In genomic region chr22:22219140-22219996, GRCh38 we compare ENCODE assay signal across 20 cellular contexts. TPM values are rescaled to one million over a fixed set of nuclear protein-coding genes. Genes with fewer than 3 reads are reported as not detected.
"Had no signal": no experiment of that assay in that cellular context is flagged by ENCODE, and none has a peak within 500 bp of the region (broad histone marks: within the 10 kb centered on the region; RNA-seq: fewer than 3 reads in every experiment).

No MANE protein-coding gene starts in this region.

- H3K27ac Mint-ChIP-seq: activated CD4-positive, alpha-beta T cell treated with anti-CD3 and anti-CD28 coated beads for 36 hours; activated CD8-positive, alpha-beta T cell treated with anti-CD3 and anti-CD28 coated beads for 36 hours; activated naive CD8-positive, alpha-beta T cell treated with anti-CD3 and anti-CD28 coated beads, Interleukin-2, amount 50 U/mL, for 24 hours; activated T-helper 1 cell treated with anti-CD3 and anti-CD28 coated beads, Interleukin-12 subunit alpha, Interleukin-12 subunit beta, Interleukin-2, Interleukin-4 antibody, amounts not matched to agents 30 ng/mL and 10 ng/mL and 1 ng/mL, durations not matched to agents 14 hours and 24 hours and 36 hours; stimulated activated naive B cell treated with anti-CD40 and anti-IgM and Interleukin-4, amounts not matched to agents 10 μg/mL and 1 μg/mL and 100 μg/mL, for 72 hours had no signal

- H3K4me3 ChIP-seq: ascending aorta, esophagus squamous epithelium, heart left ventricle, lung, tibial nerve had no signal

- H3K9me3 Mint-ChIP-seq: activated CD8-positive, alpha-beta T cell treated with anti-CD3 and anti-CD28 coated beads for 36 hours; activated naive CD8-positive, alpha-beta T cell treated with anti-CD3 and anti-CD28 coated beads, Interleukin-2, amount 50 U/mL, for 24 hours; activated T-helper 1 cell treated with anti-CD3 and anti-CD28 coated beads, Interleukin-12 subunit alpha, Interleukin-12 subunit beta, Interleukin-2, Interleukin-4 antibody, amounts not matched to agents 30 ng/mL and 10 ng/mL and 1 ng/mL, durations not matched to agents 14 hours and 24 hours and 36 hours; naive B cell; stimulated activated naive B cell treated with anti-CD40 and anti-IgM and Interleukin-4, amounts not matched to agents 10 μg/mL and 1 μg/mL and 100 μg/mL, for 72 hours had no signal

- DNase-seq: activated CD4-positive, alpha-beta T cell treated with anti-CD3 and anti-CD28 coated beads for 36 hours; activated CD8-positive, alpha-beta T cell treated with anti-CD3 and anti-CD28 coated beads for 36 hours; activated naive CD4-positive, alpha-beta T cell treated with Interleukin-2 at 50 U/mL for 16 hours; activated naive CD8-positive, alpha-beta T cell treated with anti-CD3 and anti-CD28 coated beads, Interleukin-2, amount 50 U/mL, for 24 hours; esophagus squamous epithelium; foreskin keratinocyte; heart left ventricle; left colon; naive B cell; stimulated activated CD4-positive, alpha-beta T cell treated with anti-CD3 and anti-CD28 coated beads, Interleukin-2, amount 100 ng/mL, for 24 hours; stimulated activated naive B cell treated with anti-CD40 and anti-IgM and Interleukin-4, amounts not matched to agents 10 μg/mL and 1 μg/mL and 100 μg/mL, for 72 hours; WERI-Rb-1 had no signal

- H3K4me1 ChIP-seq: ascending aorta, esophagus squamous epithelium, foreskin keratinocyte, heart left ventricle, tibial nerve had no signal

- H3K27ac ChIP-seq: ascending aorta, esophagus squamous epithelium, foreskin keratinocyte, heart left ventricle, neutrophil, tibial nerve, WERI-Rb-1 had no signal

- H3K36me3 Mint-ChIP-seq: naive B cell; stimulated activated naive B cell treated with anti-CD40 and anti-IgM and Interleukin-4, amounts not matched to agents 10 μg/mL and 1 μg/mL and 100 μg/mL, for 72 hours had no signal

- H3K9me3 ChIP-seq: ascending aorta, esophagus squamous epithelium, heart left ventricle, neutrophil, tibial nerve had no signal

- H3K27me3 Mint-ChIP-seq: activated CD4-positive, alpha-beta T cell treated with anti-CD3 and anti-CD28 coated beads for 36 hours; activated CD8-positive, alpha-beta T cell treated with anti-CD3 and anti-CD28 coated beads for 36 hours; naive B cell; stimulated activated naive B cell treated with anti-CD40 and anti-IgM and Interleukin-4, amounts not matched to agents 10 μg/mL and 1 μg/mL and 100 μg/mL, for 72 hours had no signal

- H3K27me3 ChIP-seq: ascending aorta, foreskin keratinocyte, neutrophil, tibial nerve had no signal

- H3K4me3 Mint-ChIP-seq: activated CD4-positive, alpha-beta T cell treated with anti-CD3 and anti-CD28 coated beads for 36 hours; activated CD8-positive, alpha-beta T cell treated with anti-CD3 and anti-CD28 coated beads for 36 hours; activated naive CD8-positive, alpha-beta T cell treated with anti-CD3 and anti-CD28 coated beads, Interleukin-2, amount 50 U/mL, for 24 hours; activated T-helper 1 cell treated with anti-CD3 and anti-CD28 coated beads, Interleukin-12 subunit alpha, Interleukin-12 subunit beta, Interleukin-2, Interleukin-4 antibody, amounts not matched to agents 30 ng/mL and 10 ng/mL and 1 ng/mL, durations not matched to agents 14 hours and 24 hours and 36 hours; stimulated activated naive B cell treated with anti-CD40 and anti-IgM and Interleukin-4, amounts not matched to agents 10 μg/mL and 1 μg/mL and 100 μg/mL, for 72 hours had no signal

- H3K36me3 ChIP-seq: ascending aorta, esophagus squamous epithelium, heart left ventricle, neutrophil, tibial nerve, WERI-Rb-1 had no signal

RNA-seq across cellular contexts. Expression of gene VPREB1, which starts 25.2 kb away (rescaled TPM):
- total RNA-seq: activated CD4-positive, alpha-beta T cell treated with anti-CD3 and anti-CD28 coated beads for 36 hours; activated CD8-positive, alpha-beta T cell treated with anti-CD3 and anti-CD28 coated beads for 36 hours; activated T-helper 1 cell treated with anti-CD3 and anti-CD28 coated beads, Interleukin-12 subunit alpha, Interleukin-12 subunit beta, Interleukin-2, Interleukin-4 antibody, amounts not matched to agents 30 ng/mL and 10 ng/mL and 1 ng/mL, durations not matched to agents 14 hours and 24 hours and 36 hours; ascending aorta; esophagus squamous epithelium; foreskin keratinocyte; heart left ventricle; left colon; lung; pulmonary artery endothelial cell; sciatic nerve; subcutaneous adipose tissue; tibial nerve had no signal
- polyA plus RNA-seq: foreskin keratinocyte, heart left ventricle had no signal
